ENCODE assay signal across 8 cellular contexts in genomic region chr14:81170829-81171195, GRCh38. TPM values are rescaled to one million over a fixed set of nuclear protein-coding genes. Genes with fewer than 3 reads are reported as not detected.
DNase-seq lines count a peak whose midpoint lies in the region; ATAC-seq and TF ChIP-seq lines count a peak whose summit lies in the region.

No MANE protein-coding gene starts in this region.

- peak; percentile 0 for ATAC-seq in GM18909 (IDR thresholded peaks at IDR 0.05; ENCODE audit: poor library complexity, unreplicated experiment)
- peak; percentile 1 to 14 for ATAC-seq in gastrocnemius medialis
- ATAC-seq in GM18861 (IDR thresholded peaks at IDR 0.05; ENCODE audit: unreplicated experiment): no peak

- no peak for TF ChIP-seq EP300 in esophagus muscularis mucosa (IDR thresholded peaks at IDR 0.05)

- DNase-seq in SJCRH30 (no peak), esophagus muscularis mucosa (ENCODE audit: extremely low spot score) (no peak), gastrocnemius medialis (no peak), RPMI8226 (no peak), GM13976 (ENCODE audit: low spot score) (no peak), NCI-H187 treated with DMSO at 0.1 percent for 48 hours (lab: John Stamatoyannopoulos, UW) (no peak)

- TF ChIP-seq CTCF in esophagus muscularis mucosa (IDR thresholded peaks at IDR 0.05) (no peak), gastrocnemius medialis (IDR thresholded peaks at IDR 0.05 in 4 of 5, conservative IDR thresholded peaks at IDR 0.05 in 1 of 5) (peak in 2 of 5 experiments; percentile 4), GM13976 (IDR thresholded peaks at IDR 0.05; ENCODE audit: borderline replicate concordance, control extremely low read depth, extremely low read depth, insufficient read depth, missing control alignments) (no peak)

- H3K27ac ChIP-seq in SJCRH30: peak overlapping the region; percentile 82
- H3K27ac ChIP-seq in esophagus muscularis mucosa (replicated peaks in 1 of 4): peak overlapping the region; percentile 90 to 93 (median 92)
- H3K27ac ChIP-seq in gastrocnemius medialis: peak overlapping the region; percentile 91 to 96 (median 94)

- no peaks in the 10 kb centered on the region for H3K27me3 ChIP-seq in SJCRH30
- H3K27me3 ChIP-seq in esophagus muscularis mucosa: no peaks in the 10 kb centered on the region
- H3K27me3 ChIP-seq in gastrocnemius medialis: no peaks in the 10 kb centered on the region

- TF ChIP-seq POLR2A in esophagus muscularis mucosa (IDR thresholded peaks at IDR 0.05; ENCODE audit: low read depth): no peak
- TF ChIP-seq POLR2A in gastrocnemius medialis (IDR thresholded peaks at IDR 0.05): no peak

- H3K4me3 ChIP-seq in SJCRH30 (peak overlapping the region; percentile 68), esophagus muscularis mucosa (peak overlapping the region; percentile 70 to 83 (median 72)), gastrocnemius medialis (peak overlapping the region; percentile 61 to 85 (median 74))

- H3K9me3 ChIP-seq in SJCRH30 (replicated peaks) (no peaks in the 10 kb centered on the region), esophagus muscularis mucosa (no peaks in the 10 kb centered on the region), gastrocnemius medialis (no peaks in the 10 kb centered on the region)

- intact Hi-C loops in esophagus muscularis mucosa (cut with DNase I): loop anchor here (2.0 to 5.0 kb wide), 2 partner anchors 46 to 174 kb away; no protein-coding TSS in a partner anchor
- intact Hi-C loops in gastrocnemius medialis (cut with DNase I; ENCODE audit: low total_unique reads): loop anchor here (2.0 to 5.0 kb wide), 3 partner anchors 34 to 219 kb away; no protein-coding TSS in a partner anchor

- in situ Hi-C loops in gastrocnemius medialis (cut with MboI; ENCODE audit: low sequenced_read_pairs in 4 of 4) (loop anchor here in 2 of 4 donors (5.0 to 10.0 kb wide), 2 partner anchors 174 to 226 kb away; partner anchors contain the start of gene CEP128 (in 1 of the 2)), GM13976 (cut with MboI; ENCODE audit: low sequenced_read_pairs, unreplicated experiment) (no loop called here)

- H3K4me1 ChIP-seq in SJCRH30 (no peaks in the 10 kb centered on the region), esophagus muscularis mucosa (peaks cover 13 to 15% (median 15%) of the 10 kb centered on the region in 4 donors), gastrocnemius medialis (peaks cover 16 to 20% of the 10 kb centered on the region in 2 donors)

- 12% methylated on average over 3 of the region's 3 CpGs for WGBS in esophagus muscularis mucosa

- H3K36me3 ChIP-seq in SJCRH30 (0 out of 2 replicates have a peak, but pooled peaks cover 3% of the 10 kb centered on the region), esophagus muscularis mucosa (no peaks in the 10 kb centered on the region), gastrocnemius medialis (no peaks in the 10 kb centered on the region)

RNA-seq across cellular contexts. Expression of gene GTF2A1, which starts 49.9 kb away (rescaled TPM):
- total RNA-seq in SJCRH30 (2014; rRNA removed; shearing (Covaris generic)): 25.9 and 27.3 TPM in 2 replicates
- total RNA-seq in esophagus muscularis mucosa (10 to 100 TPM; 17.1 to 35.1 (median 28.4) TPM), gastrocnemius medialis (10 to 100 TPM; 20.4 to 38.3 (median 33.2) TPM)
